In genomic region chr11:102940714-102941588, GRCh38 we compare ENCODE assay signal across 1 cellular context.
TF ChIP-seq lines count a peak whose summit lies in the region.

No MANE protein-coding gene starts in this region.

TF ChIP-seq in K562, 482 proteins besides CTCF, POLR2A, EP300 and RAD21:
- TF ChIP-seq ZBTB49 (CRISPR knock-in tag; IDR thresholded peaks at IDR 0.05; ENCODE audit: borderline replicate concordance) (no peak), ZNF57 (CRISPR knock-in tag; IDR thresholded peaks at IDR 0.05) (no peak), ZNF277 (CRISPR knock-in tag; IDR thresholded peaks at IDR 0.05; ENCODE audit: borderline replicate concordance) (no peak), SMC3 (conservative IDR thresholded peaks at IDR 0.05; ENCODE audit: insufficient read depth, low read depth, low read length) (0 out of 2 replicates have a peak, but pooled peaks have one; percentile 29)
